Comparison of ENCODE assay signal across 12 cellular contexts in the genomic region with DNA sequence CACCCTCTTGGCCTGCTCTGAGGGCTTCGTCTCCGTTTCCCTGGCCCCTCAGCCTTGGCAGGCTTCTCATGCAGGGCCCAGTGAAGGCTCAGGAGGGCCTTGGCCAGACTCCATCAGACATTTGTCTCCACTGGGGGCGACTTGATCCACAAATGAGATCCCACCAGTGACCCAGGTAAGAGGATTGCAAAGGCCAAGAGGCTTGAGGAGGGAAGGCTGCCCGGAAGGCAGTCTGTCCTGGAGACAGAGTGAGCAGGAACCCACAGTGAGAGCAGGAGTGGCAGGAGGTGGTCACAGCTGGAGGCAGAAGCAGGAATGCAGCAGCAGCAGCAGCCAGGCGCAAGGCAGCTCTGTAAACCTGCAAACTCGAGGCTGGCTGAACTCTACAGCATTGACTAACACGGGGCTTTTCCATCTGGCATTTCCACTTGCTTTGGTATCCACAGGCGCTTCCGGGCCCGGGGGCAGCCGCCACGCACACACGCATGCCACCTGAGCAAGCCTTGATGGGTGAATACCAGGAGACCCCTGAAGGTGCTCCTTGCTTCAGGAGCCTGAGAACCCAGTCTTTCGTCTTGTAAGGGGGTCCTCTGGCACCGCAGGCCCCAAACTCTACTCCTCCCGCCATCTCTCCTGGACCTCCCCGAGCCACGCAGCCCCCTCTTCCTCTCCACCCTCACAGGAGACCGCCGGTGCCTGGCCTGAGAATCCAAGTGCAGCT. TPM values are rescaled to one million over a fixed set of nuclear protein-coding genes. Genes with fewer than 3 reads are reported as not detected.
DNase-seq lines count a peak whose midpoint lies in the region; ATAC-seq and TF ChIP-seq lines count a peak whose summit lies in the region.
"Had no signal": no experiment of that assay in that cellular context is flagged by ENCODE, and none has a peak within 500 bp of the region (broad histone marks: within the 10 kb centered on the region; RNA-seq: fewer than 3 reads in every experiment).

No MANE protein-coding gene starts in this region.

- TF ChIP-seq CTCF in testis (IDR thresholded peaks at IDR 0.05): no peak

- H3K9me3 ChIP-seq in testis: no peaks in the 10 kb centered on the region

- H3K27me3 Mint-ChIP-seq in activated CD8-positive, alpha-beta memory T cell treated with anti-CD3 and anti-CD28 coated beads, Interleukin-2, amount 10 ng/mL, durations not matched to agents 7 days and 5 days: no peaks in the 10 kb centered on the region
- H3K27me3 Mint-ChIP-seq in immature natural killer cell (ENCODE audit: low read depth in 3 of 3): peaks cover 2 to 6% (median 2%) of the 10 kb centered on the region in 3 donors

- peaks cover 67% of the 10 kb centered on the region for H3K4me1 ChIP-seq in testis

- DNase-seq in activated CD8-positive, alpha-beta memory T cell treated with anti-CD3 and anti-CD28 coated beads for 24 hours: peak; percentile 54
- no peak for DNase-seq in activated CD8-positive, alpha-beta memory T cell treated with anti-CD3 and anti-CD28 coated beads, Interleukin-2, amount 50 U/mL, for 4 hours
- DNase-seq in activated CD8-positive, alpha-beta memory T cell treated with anti-CD3 and anti-CD28 coated beads, Interleukin-2, amount 10 ng/mL, durations not matched to agents 7 days and 5 days: no peak
- DNase-seq in immature natural killer cell (no peak), testis (peak; percentile 48), D341Med (ENCODE audit: low spot score) (no peak)
- DNase-seq: ACHN, Kasumi-1 had no signal

- TF ChIP-seq POLR2A in testis (IDR thresholded peaks at IDR 0.05): no peak

- H3K4me3 Mint-ChIP-seq in activated CD8-positive, alpha-beta memory T cell treated with anti-CD3 and anti-CD28 coated beads, Interleukin-2, amount 10 ng/mL, durations not matched to agents 7 days and 5 days: no peak overlapping the region
- no peak overlapping the region for H3K4me3 Mint-ChIP-seq in immature natural killer cell

- no peak overlapping the region for H3K4me3 ChIP-seq in testis
- H3K4me3 ChIP-seq: SK-N-MC had no signal

- no peaks in the 10 kb centered on the region for H3K9me3 Mint-ChIP-seq in activated CD8-positive, alpha-beta memory T cell treated with anti-CD3 and anti-CD28 coated beads, Interleukin-2, amount 10 ng/mL, durations not matched to agents 7 days and 5 days (ENCODE audit: low read depth)
- H3K9me3 Mint-ChIP-seq in immature natural killer cell: no peaks in the 10 kb centered on the region

- peaks cover 16% of the 10 kb centered on the region for H3K4me1 Mint-ChIP-seq in activated CD8-positive, alpha-beta memory T cell treated with anti-CD3 and anti-CD28 coated beads, Interleukin-2, amount 10 ng/mL, durations not matched to agents 7 days and 5 days
- peaks cover 43 to 67% of the 10 kb centered on the region in 2 donors for H3K4me1 Mint-ChIP-seq in immature natural killer cell

- CTCF ChIA-PET in activated CD8-positive, alpha-beta memory T cell treated with anti-CD3 and anti-CD28 coated beads, Interleukin-2, amount 10 ng/mL, durations not matched to agents 7 days and 5 days (lab: Charles Lee): interaction anchor here (1.6 to 1.8 kb wide), 2 partner anchors 8 to 16 kb away, joined by 4 to 8 read pairs; no protein-coding TSS in a partner anchor

- H3K27me3 ChIP-seq in testis: no peaks in the 10 kb centered on the region

- ATAC-seq in activated CD8-positive, alpha-beta memory T cell treated with anti-CD3 and anti-CD28 coated beads, Interleukin-2, amount 10 ng/mL, durations not matched to agents 7 days and 5 days: no peak
- ATAC-seq in HG03432 (IDR thresholded peaks at IDR 0.05; ENCODE audit: unreplicated experiment) (no peak), HG02678 (IDR thresholded peaks at IDR 0.05; ENCODE audit: unreplicated experiment) (no peak)

- peak overlapping the region; percentile 57 for H3K27ac Mint-ChIP-seq in activated CD8-positive, alpha-beta memory T cell treated with anti-CD3 and anti-CD28 coated beads, Interleukin-2, amount 10 ng/mL, durations not matched to agents 7 days and 5 days
- H3K27ac Mint-ChIP-seq in immature natural killer cell: peak overlapping the region in 4 of 6 donors; percentile 9 to 86 (median 57)

- peak overlapping the region; percentile 50 to 80 for H3K27ac ChIP-seq in testis
- H3K27ac ChIP-seq: SK-N-MC had no signal

- H3K36me3 Mint-ChIP-seq in activated CD8-positive, alpha-beta memory T cell treated with anti-CD3 and anti-CD28 coated beads, Interleukin-2, amount 10 ng/mL, durations not matched to agents 7 days and 5 days: peaks cover 16% of the 10 kb centered on the region
- H3K36me3 Mint-ChIP-seq in immature natural killer cell: peaks cover 0 to 7% (median 0%) of the 10 kb centered on the region in 3 donors

- WGBS in testis, 2 donors: 52 to 80% methylated on average over 19 to 20 of the region's 20 CpGs

- H3K36me3 ChIP-seq in testis (ENCODE audit: low read depth, missing control alignments): no peaks in the 10 kb centered on the region

- intact Hi-C loops in testis (cut with DNase I; ENCODE audit: low total_unique reads): loop anchor here (5.0 kb wide), 1 partner anchor 74 kb away; a partner anchor contains a TSS

RNA-seq across cellular contexts. Expression of a gene that starts 14.7 kb away (rescaled TPM):
- 100 to 1,000 TPM; 141 to 142 TPM for total RNA-seq in activated CD8-positive, alpha-beta memory T cell treated with anti-CD3 and anti-CD28 coated beads, Interleukin-2, amount 10 ng/mL, durations not matched to agents 7 days and 5 days
- polyA plus RNA-seq in immature natural killer cell (100 to 1,000 TPM; 220 to 241 (median 238) TPM), testis (ENCODE audit: insufficient read depth, low read depth, low replicate concordance) (106 TPM)
- 100 to 1,000 TPM in 1 of 2 donors, 10 to 100 TPM in 1; 95.8 to 136 TPM for total RNA-seq in testis

RNA-seq across cellular contexts. Expression of a gene that starts 48.0 kb away (rescaled TPM):
- total RNA-seq in activated CD8-positive, alpha-beta memory T cell treated with anti-CD3 and anti-CD28 coated beads, Interleukin-2, amount 10 ng/mL, durations not matched to agents 7 days and 5 days: not detected
- not detected for polyA plus RNA-seq in immature natural killer cell
- total RNA-seq in testis: not detected
- polyA plus RNA-seq in testis (ENCODE audit: insufficient read depth, low read depth, low replicate concordance): not detected
- total RNA-seq: subcutaneous adipose tissue had no signal

Comparison
In these comparisons a context has a peak if more than half of its experiments do, and no peak if none do; other contexts are left out.
1. DNase-seq: peak in activated CD8-positive, alpha-beta memory T cell treated with anti-CD3 and anti-CD28 coated beads for 24 hours (single experiment) and testis (single experiment); none in activated CD8-positive, alpha-beta memory T cell treated with anti-CD3 and anti-CD28 coated beads, Interleukin-2, amount 50 U/mL, for 4 hours (single experiment), activated CD8-positive, alpha-beta memory T cell treated with anti-CD3 and anti-CD28 coated beads, Interleukin-2, amount 10 ng/mL, durations not matched to agents 7 days and 5 days (single experiment), immature natural killer cell (0 of 3) and D341Med (single experiment).